Comparison of ENCODE assay signal across 32 cellular contexts in the genomic region with DNA sequence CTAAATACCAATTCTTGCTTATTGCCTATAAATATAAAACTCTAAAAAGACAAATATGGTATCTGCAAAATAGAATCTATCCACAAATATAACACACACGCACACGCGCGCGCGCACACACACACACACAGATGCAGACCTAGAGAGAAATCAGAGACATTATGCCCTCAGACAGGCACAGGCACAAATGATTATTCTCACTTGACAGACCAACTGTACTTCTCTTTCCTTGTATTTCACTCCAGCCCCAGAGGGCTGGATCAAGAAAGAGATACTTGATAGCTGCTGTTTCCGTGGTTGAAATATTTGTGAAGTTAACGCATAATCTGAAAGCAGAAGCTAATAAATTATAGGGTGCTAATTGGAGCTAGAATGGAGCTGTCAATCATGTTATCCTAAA. TPM values are rescaled to one million over a fixed set of nuclear protein-coding genes. Genes with fewer than 3 reads are reported as not detected.
"Had no signal": no experiment of that assay in that cellular context is flagged by ENCODE, and none has a peak within 500 bp of the region (broad histone marks: within the 10 kb centered on the region; RNA-seq: fewer than 3 reads in every experiment).

No MANE protein-coding gene starts in this region.

- H3K4me3 ChIP-seq: pancreas, prostate gland, right lobe of liver, sigmoid colon, stomach, thoracic aorta, thyroid gland, tibial nerve, upper lobe of left lung, vagina had no signal

- H3K27me3 ChIP-seq: right lobe of liver, thyroid gland, vagina had no signal

- H3K36me3 ChIP-seq: neutrophil, pancreas, prostate gland, right lobe of liver, sigmoid colon, stomach, thoracic aorta, thyroid gland, tibial nerve, upper lobe of left lung, vagina had no signal

- H3K27ac ChIP-seq: neutrophil, pancreas, prostate gland, right lobe of liver, sigmoid colon, stomach, thoracic aorta, thyroid gland, tibial nerve, upper lobe of left lung, vagina had no signal

- H3K4me1 ChIP-seq: pancreas, prostate gland, right lobe of liver, sigmoid colon, stomach, thyroid gland, upper lobe of left lung, vagina had no signal

- ATAC-seq: naive thymus-derived CD8-positive, alpha-beta T cell; natural killer cell treated with Interleukin-12 subunit alpha and Interleukin-12 subunit beta and Interleukin-15 and Interleukin-18, amount 100 ng/mL, for 72 hours; pancreas; right cardiac atrium; right lobe of liver; stimulated activated effector memory CD8-positive, alpha-beta T cell treated with anti-CD3 and anti-CD28 coated beads, Interleukin-12 subunit alpha, Interleukin-12 subunit beta, amount 100 ng/mL, for 72 hours; stimulated activated naive B cell treated with anti-CD40 and anti-IgM and Interleukin-4, amounts not matched to agents 10 μg/mL and 1 μg/mL and 100 μg/mL, for 72 hours had no signal

- H3K9me3 ChIP-seq: neutrophil, pancreas, prostate gland, right lobe of liver, sigmoid colon, stomach, thoracic aorta, thyroid gland, tibial nerve, upper lobe of left lung, vagina had no signal

- DNase-seq: naive thymus-derived CD8-positive, alpha-beta T cell; nephron progenitor cell; nucleus accumbens; pancreas; right cardiac atrium; right lobe of liver; sigmoid colon; small intestine; stimulated activated CD4-positive, alpha-beta T cell treated with anti-CD3 and anti-CD28 coated beads, Interleukin-15, amount 100 ng/mL, for 24 hours; stimulated activated CD4-positive, alpha-beta T cell treated with anti-CD3 and anti-CD28 coated beads, Interleukin-2, amount 100 ng/mL, for 24 hours; stimulated activated CD4-positive, alpha-beta T cell treated with anti-CD3 and anti-CD28 coated beads, Interleukin-2, amount 100 ng/mL, for 48 hours; stimulated activated CD4-positive, alpha-beta T cell treated with anti-CD3 and anti-CD28 coated beads, Interleukin-4, amount 100 ng/mL, for 24 hours; stimulated activated naive B cell treated with anti-CD40 and anti-IgM and Interleukin-4, amounts not matched to agents 10 μg/mL and 1 μg/mL and 100 μg/mL, for 72 hours; stimulated activated naive CD4-positive, alpha-beta T cell treated with Interleukin-2 at 50 U/mL for 16 hours; stomach; thyroid gland; trophoblast cell; upper lobe of left lung had no signal

RNA-seq across cellular contexts. Expression of gene VGLL2, which starts 11.4 kb away (rescaled TPM):
- total RNA-seq: naive thymus-derived CD8-positive, alpha-beta T cell; natural killer cell treated with Interleukin-12 subunit alpha and Interleukin-12 subunit beta and Interleukin-15 and Interleukin-18, amount 100 ng/mL, for 72 hours; omental fat pad; osteocyte; pancreas; posterior vena cava; renal cortical epithelial cell; right lobe of liver; sigmoid colon; subcutaneous adipose tissue; temporal lobe; thoracic aorta; thyroid gland; tibial nerve; upper lobe of left lung; ureter; vagina had no signal
- polyA plus RNA-seq: naive thymus-derived CD8-positive, alpha-beta T cell; pancreas; sigmoid colon; small intestine; stomach had no signal
